In genomic region chr18:79947054-79947755, GRCh38 we compare ENCODE assay signal across 12 cellular contexts. TPM values are rescaled to one million over a fixed set of nuclear protein-coding genes. Genes with fewer than 3 reads are reported as not detected.
DNase-seq lines count a peak whose midpoint lies in the region; ATAC-seq, FAIRE-seq and TF ChIP-seq lines count a peak whose summit lies in the region.
"Had no signal": no experiment of that assay in that cellular context is flagged by ENCODE, and none has a peak within 500 bp of the region (broad histone marks: within the 10 kb centered on the region; RNA-seq: fewer than 3 reads in every experiment).

No MANE protein-coding gene starts in this region.

- H3K18ac ChIP-seq in IMR-90 (ENCODE audit: low read depth, low read length) = no peak overlapping the region

- H2BK20ac ChIP-seq in IMR-90 (ENCODE audit: low read depth, low read length) = no peak overlapping the region

- no peak overlapping the region for H2BK120ac ChIP-seq in IMR-90 (ENCODE audit: low read depth, low read length)

- H2AK9ac ChIP-seq in IMR-90 (replicated peaks; ENCODE audit: low read depth, low read length, poor library complexity) = peak overlapping the region; percentile 24

- no peaks in the 10 kb centered on the region for H3K9me3 Mint-ChIP-seq in naive B cell
- H3K9me3 Mint-ChIP-seq in naive thymus-derived CD8-positive, alpha-beta T cell = no peaks in the 10 kb centered on the region

- 0 out of 2 replicates have a peak, but pooled peaks have one; percentile 3 for ATAC-seq in IMR-90 (ENCODE audit: low read depth)
- ATAC-seq in naive B cell (ENCODE audit: low read depth in 2 of 2) = no peak
- no peak for ATAC-seq in GM21390 (IDR thresholded peaks at IDR 0.05; ENCODE audit: unreplicated experiment)
- no peak for ATAC-seq in naive thymus-derived CD8-positive, alpha-beta T cell

- dilution Hi-C loops in IMR-90 (cut with HindIII; ENCODE audit: low sequenced_read_pairs, unreplicated experiment) = no loop called here

- peak overlapping the region in 4 of 6 donors; percentile 41 to 94 (median 82) for H3K27ac Mint-ChIP-seq in naive B cell
- peak overlapping the region in 5 of 10 donors; percentile 29 to 53 (median 35) for H3K27ac Mint-ChIP-seq in naive thymus-derived CD8-positive, alpha-beta T cell

- no peak overlapping the region for H4K8ac ChIP-seq in IMR-90 (ENCODE audit: low read depth in 2 of 2, low read length in 2 of 2)

- no peak overlapping the region for H3K4ac ChIP-seq in IMR-90 (ENCODE audit: low read depth, low read length)

- H3K4me2 ChIP-seq in IMR-90 (ENCODE audit: low read depth, low read length) = no peak overlapping the region

- no peak overlapping the region for H3K56ac ChIP-seq in IMR-90 (ENCODE audit: extremely low read depth, insufficient read depth, low read length)

- no peak for TF ChIP-seq RAD21 in IMR-90 (IDR thresholded peaks at IDR 0.05; ENCODE audit: low read length)

- H3K36me3 ChIP-seq in IMR-90 (ENCODE audit: control insufficient read depth, insufficient read depth, low read length) (peaks cover 32% of the 10 kb centered on the region), vagina (peaks cover 0 to 12% of the 10 kb centered on the region in 2 donors)

- no TSS peak for BruUV-seq in IMR-90 (replicated peaks; lab: Mats Ljungman, UMichigan)

- H3K4me1 ChIP-seq in IMR-90 (ENCODE audit: control insufficient read depth, insufficient read depth, low read length) = peaks cover 14% of the 10 kb centered on the region
- H3K4me1 ChIP-seq in vagina = peaks cover 84% of the 10 kb centered on the region

- no peaks in the 10 kb centered on the region for H3K27me3 Mint-ChIP-seq in naive B cell
- no peaks in the 10 kb centered on the region for H3K27me3 Mint-ChIP-seq in naive thymus-derived CD8-positive, alpha-beta T cell

- CTCF ChIA-PET in IMR-90 (lab: Yijun Ruan, JAX) = no interaction called here

- no peak overlapping the region for H3K27ac ChIP-seq in IMR-90 (ENCODE audit: insufficient read depth, low read length)
- H3K27ac ChIP-seq in dorsolateral prefrontal cortex = peak overlapping the region in 2 of 59 donors; percentile 3 to 8
- H3K27ac ChIP-seq in vagina = no peak overlapping the region
- H3K27ac ChIP-seq: neutrophil had no signal

- H3K9me1 ChIP-seq in IMR-90 (ENCODE audit: insufficient read depth, low read length) = peaks cover 21% of the 10 kb centered on the region

- H3K14ac ChIP-seq in IMR-90 (replicated peaks; ENCODE audit: low read depth, low read length) = no peak overlapping the region

- H4K5ac ChIP-seq in IMR-90 (ENCODE audit: low read depth, low read length) = no peak overlapping the region

- H3K9ac ChIP-seq in IMR-90 (ENCODE audit: low read depth, low read length) = no peak overlapping the region

- no peak overlapping the region for H2BK5ac ChIP-seq in IMR-90 (ENCODE audit: low read depth, low read length, poor library complexity, severe bottlenecking)

- FAIRE-seq in RCC 7860 (lab: Jason Lieb, UNC) = no peak

- peak overlapping the region; percentile 4; the same call in 1 of the 2 replicates for H3K23ac ChIP-seq in IMR-90 (ENCODE audit: low read depth, low read length)

- no peak overlapping the region for H4K91ac ChIP-seq in IMR-90 (ENCODE audit: insufficient read depth, low read depth, low read length)

- no peak overlapping the region for H2BK15ac ChIP-seq in IMR-90 (ENCODE audit: low read depth, low read length)

- no peak overlapping the region for H2AK5ac ChIP-seq in IMR-90 (ENCODE audit: low read depth, low read length)

- H3K4me3 ChIP-seq in IMR-90 (ENCODE audit: insufficient read depth, low read depth, low read length) = no peak overlapping the region
- no peak overlapping the region for H3K4me3 ChIP-seq in dorsolateral prefrontal cortex
- no peak overlapping the region for H3K4me3 ChIP-seq in vagina

- TF ChIP-seq POLR2A in IMR-90 (IDR thresholded peaks at IDR 0.05; ENCODE audit: low read depth, low read length) (no peak), vagina (IDR thresholded peaks at IDR 0.05) (no peak)

- DNase-seq in AG08395 (ENCODE audit: low spot score) (peak; percentile 47), IMR-90 (peak; percentile 45), dorsolateral prefrontal cortex (peak in 7 of 10 donors; percentile 1 to 40 (median 18)), naive B cell (no peak), vagina (ENCODE audit: extremely low spot score in 2 of 2) (no peak), RCC 7860 (ENCODE audit: low spot score) (no peak)
- no peak for DNase-seq in naive thymus-derived CD8-positive, alpha-beta T cell
- DNase-seq: DMS79 treated with DMSO at 0.1 percent for 48 hours; GOT3; stimulated activated CD4-positive, alpha-beta T cell treated with anti-CD3 and anti-CD28 coated beads, Interleukin-15, amount 100 ng/mL, for 24 hours had no signal

- in situ Hi-C loops in IMR-90 (cut with MboI; ENCODE audit: low sequenced_read_pairs) = no loop called here

- POLR2A ChIA-PET in IMR-90 (lab: Charles Lee; ENCODE audit: unreplicated experiment) = no interaction called here
- POLR2A ChIA-PET in naive thymus-derived CD8-positive, alpha-beta T cell (lab: Charles Lee) = interaction anchor here (1.0 kb wide), 1 partner anchor 35 kb away, joined by 4 read pairs; no protein-coding TSS in a partner anchor

- H3K27me3 ChIP-seq in IMR-90 (ENCODE audit: control insufficient read depth, insufficient read depth, low read length) = no peaks in the 10 kb centered on the region
- no peaks in the 10 kb centered on the region for H3K27me3 ChIP-seq in dorsolateral prefrontal cortex
- no peaks in the 10 kb centered on the region for H3K27me3 ChIP-seq in vagina

- TF ChIP-seq CTCF in IMR-90 (conservative IDR thresholded peaks at IDR 0.05; ENCODE audit: low read depth, low read length) (no peak), dorsolateral prefrontal cortex (IDR thresholded peaks at IDR 0.05 in 54 of 56, conservative IDR thresholded peaks at IDR 0.05 in 2 of 56; ENCODE audit: low read depth in 1 of 56, partially characterized antibody in 56 of 56) (no peak), vagina (IDR thresholded peaks at IDR 0.05) (no peak)

- WGBS in IMR-90 (ENCODE audit: extremely low coverage in 2 of 2, insufficient read length in 1 of 2), 2 experiments = 93% methylated on average over 2 of the region's 14 CpGs; no CpG with 5 or more reads in 1 of the 2 experiments

- H3K9me3 ChIP-seq in IMR-90 (ENCODE audit: control insufficient read depth, insufficient read depth, low read length) = no peaks in the 10 kb centered on the region
- H3K9me3 ChIP-seq in vagina = no peaks in the 10 kb centered on the region
- H3K9me3 ChIP-seq: neutrophil had no signal

- peak overlapping the region; percentile 11 for H2AFZ ChIP-seq in IMR-90 (replicated peaks; ENCODE audit: low read length, poor library complexity)

- peaks cover 15 to 82% of the 10 kb centered on the region in 2 experiments for H3K79me1 ChIP-seq in IMR-90 (ENCODE audit: low read depth in 1 of 2, low read length in 2 of 2)

- peaks cover 37 to 65% (median 57%) of the 10 kb centered on the region in 3 donors for H3K4me1 Mint-ChIP-seq in naive B cell
- peaks cover 25 to 68% (median 54%) of the 10 kb centered on the region in 4 donors for H3K4me1 Mint-ChIP-seq in naive thymus-derived CD8-positive, alpha-beta T cell

- peaks cover 66% of the 10 kb centered on the region for H4K20me1 ChIP-seq in IMR-90 (ENCODE audit: insufficient read depth, low read length)

- H3K4me3 Mint-ChIP-seq in naive B cell = peak overlapping the region in 1 of 8 donors; percentile 12
- H3K4me3 Mint-ChIP-seq in naive thymus-derived CD8-positive, alpha-beta T cell = peak overlapping the region in 1 of 10 donors; percentile 34

- intact Hi-C loops in IMR-90 (cut with micrococcal nuclease) = no loop called here
- intact Hi-C loops in dorsolateral prefrontal cortex (cut with DNase I) = loop anchor here in 1 of 2 donors (10.0 kb wide), 1 partner anchor 272 kb away; the partner anchor contains the start of gene CTDP1
- intact Hi-C loops in vagina (cut with DNase I) = no loop called here

- peaks cover 3 to 4% of the 10 kb centered on the region in 2 donors for H3K36me3 Mint-ChIP-seq in naive B cell
- peaks cover 0 to 30% (median 6%) of the 10 kb centered on the region in 3 donors for H3K36me3 Mint-ChIP-seq in naive thymus-derived CD8-positive, alpha-beta T cell

TF ChIP-seq in IMR-90, 13 proteins besides CTCF, POLR2A, EP300 and RAD21 (continues in another document):
- TF ChIP-seq RFX5 (IDR thresholded peaks at IDR 0.05; ENCODE audit: low read depth, low read length) = no peak

RNA-seq across cellular contexts. Expression of gene SLC66A2, which starts 4.2 kb away (rescaled TPM):
- 16.9 and 17.6 TPM in 2 replicates for total RNA-seq in IMR-90 (2012; rRNA removed)
- polyA plus RNA-seq in IMR-90 (2012; rRNA removed) = 23.5 and 29.6 TPM in 2 replicates
- polyA plus RNA-seq in IMR-90 (2012; cell fraction: cytosol; rRNA removed) = 25.1 and 42.3 TPM in 2 replicates
- polyA plus RNA-seq in IMR-90 (2012; cell fraction: nucleus; rRNA removed; ENCODE audit: low replicate concordance) = 24.9 and 57.8 TPM in 2 replicates
- total RNA-seq in dorsolateral prefrontal cortex = 100 to 1,000 TPM in 40 of 120 experiments, 10 to 100 TPM in 80; 48.9 to 138 (median 96.6) TPM
- polyA plus RNA-seq in naive B cell (ENCODE audit: low read depth in 6 of 6) = 10 to 100 TPM; 26.3 to 40.9 (median 34.5) TPM
- 32.2 TPM for total RNA-seq in vagina
- total RNA-seq in naive thymus-derived CD8-positive, alpha-beta T cell = 10 to 100 TPM; 31.8 to 38.7 TPM
- polyA plus RNA-seq in naive thymus-derived CD8-positive, alpha-beta T cell = 10 to 100 TPM; 14.1 to 22.0 (median 19.4) TPM

RNA-seq across cellular contexts. Expression of gene HSBP1L1, which starts 17.2 kb away (rescaled TPM):
- 7.8 and 8.6 TPM in 2 replicates for total RNA-seq in IMR-90 (2012; rRNA removed)
- polyA plus RNA-seq in IMR-90 (2012; rRNA removed) = 14.9 and 18.0 TPM in 2 replicates
- polyA plus RNA-seq in IMR-90 (2012; cell fraction: cytosol; rRNA removed) = 18.1 and 26.9 TPM in 2 replicates
- polyA plus RNA-seq in IMR-90 (2012; cell fraction: nucleus; rRNA removed; ENCODE audit: low replicate concordance) = 22.4 and 64.4 TPM in 2 replicates
- total RNA-seq in dorsolateral prefrontal cortex = 10 to 100 TPM in 105 of 120 experiments, 1 to 10 TPM in 15; 5.7 to 22.6 (median 13.2) TPM
- polyA plus RNA-seq in naive B cell (ENCODE audit: low read depth in 6 of 6) = 10 to 100 TPM in 1 of 6 donors, 1 to 10 TPM in 5; 1.8 to 10.5 (median 4.5) TPM
- total RNA-seq in vagina = 32.2 TPM
- total RNA-seq in naive thymus-derived CD8-positive, alpha-beta T cell = 10 to 100 TPM; 51.0 to 54.5 TPM
- 10 to 100 TPM; 11.2 to 24.5 (median 16.0) TPM for polyA plus RNA-seq in naive thymus-derived CD8-positive, alpha-beta T cell

RNA-seq across cellular contexts. Expression of gene TXNL4A, which starts 41.2 kb away (rescaled TPM):
- total RNA-seq in IMR-90 (2012; rRNA removed) (38.7 and 72.8 TPM in 2 replicates), dorsolateral prefrontal cortex (100 to 1,000 TPM in 43 of 120 experiments, 10 to 100 TPM in 77; 68.3 to 133 (median 95.2) TPM), vagina (24.8 TPM)
- polyA plus RNA-seq in IMR-90 (2012; rRNA removed) (103 and 130 TPM in 2 replicates), naive B cell (ENCODE audit: low read depth in 6 of 6) (100 to 1,000 TPM; 192 to 253 (median 220) TPM)
- polyA plus RNA-seq in IMR-90 (2012; cell fraction: cytosol; rRNA removed) = 55.2 and 96.9 TPM in 2 replicates
- polyA plus RNA-seq in IMR-90 (2012; cell fraction: nucleus; rRNA removed; ENCODE audit: low replicate concordance) = 22.7 and 54.6 TPM in 2 replicates
- total RNA-seq in naive thymus-derived CD8-positive, alpha-beta T cell = 10 to 100 TPM; 71.9 to 78.5 TPM
- 100 to 1,000 TPM; 213 to 225 (median 217) TPM for polyA plus RNA-seq in naive thymus-derived CD8-positive, alpha-beta T cell

Comparison
In these comparisons a context has a peak if more than half of its experiments do, and no peak if none do; other contexts are left out.
1. DNase-seq: peak in AG08395 (single experiment), IMR-90 (single experiment) and dorsolateral prefrontal cortex (7 of 10); none in naive B cell (single experiment), vagina (0 of 2), RCC 7860 (single experiment) and naive thymus-derived CD8-positive, alpha-beta T cell (0 of 10).